In the genomic region with DNA sequence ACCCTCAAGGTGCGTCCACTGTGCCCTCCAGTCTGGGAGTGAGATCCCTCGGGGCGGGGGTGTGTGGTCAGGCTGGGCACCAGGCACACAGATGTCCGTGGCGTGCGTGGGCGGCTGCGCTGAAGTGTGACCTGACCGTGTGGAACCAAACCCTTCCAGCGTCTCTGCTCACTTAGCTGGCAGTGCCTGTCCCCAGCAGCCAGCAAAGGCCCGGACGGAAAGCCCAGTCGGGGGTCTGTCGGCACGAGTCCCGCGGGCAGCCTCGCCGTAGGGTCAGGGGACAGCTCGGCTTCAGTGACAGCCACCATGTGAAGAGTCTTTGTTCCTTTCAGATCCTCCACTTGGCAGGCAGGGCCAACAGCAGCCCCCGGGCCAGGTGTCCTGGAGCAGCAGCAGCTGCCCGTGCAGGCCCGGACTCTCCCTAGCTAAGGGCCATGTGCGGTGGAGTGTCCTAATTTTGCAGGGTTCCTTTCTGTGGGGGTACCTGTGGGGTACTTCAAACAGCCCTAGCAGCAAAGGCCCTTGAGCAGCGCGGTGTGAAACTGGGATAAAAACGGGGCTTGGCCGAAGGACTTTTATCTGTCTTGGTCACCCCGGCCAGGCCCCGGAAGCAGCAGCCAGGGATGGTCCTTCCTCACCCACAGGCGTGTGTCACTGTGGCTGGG, we compare ENCODE assay signal across 1 cellular context.
TF ChIP-seq lines count a peak whose summit lies in the region.

No MANE protein-coding gene starts in this region.

TF ChIP-seq in GM23338, 12 proteins besides CTCF, POLR2A, EP300 and RAD21 (continued from another document):
- TF ChIP-seq, protein P1, sequence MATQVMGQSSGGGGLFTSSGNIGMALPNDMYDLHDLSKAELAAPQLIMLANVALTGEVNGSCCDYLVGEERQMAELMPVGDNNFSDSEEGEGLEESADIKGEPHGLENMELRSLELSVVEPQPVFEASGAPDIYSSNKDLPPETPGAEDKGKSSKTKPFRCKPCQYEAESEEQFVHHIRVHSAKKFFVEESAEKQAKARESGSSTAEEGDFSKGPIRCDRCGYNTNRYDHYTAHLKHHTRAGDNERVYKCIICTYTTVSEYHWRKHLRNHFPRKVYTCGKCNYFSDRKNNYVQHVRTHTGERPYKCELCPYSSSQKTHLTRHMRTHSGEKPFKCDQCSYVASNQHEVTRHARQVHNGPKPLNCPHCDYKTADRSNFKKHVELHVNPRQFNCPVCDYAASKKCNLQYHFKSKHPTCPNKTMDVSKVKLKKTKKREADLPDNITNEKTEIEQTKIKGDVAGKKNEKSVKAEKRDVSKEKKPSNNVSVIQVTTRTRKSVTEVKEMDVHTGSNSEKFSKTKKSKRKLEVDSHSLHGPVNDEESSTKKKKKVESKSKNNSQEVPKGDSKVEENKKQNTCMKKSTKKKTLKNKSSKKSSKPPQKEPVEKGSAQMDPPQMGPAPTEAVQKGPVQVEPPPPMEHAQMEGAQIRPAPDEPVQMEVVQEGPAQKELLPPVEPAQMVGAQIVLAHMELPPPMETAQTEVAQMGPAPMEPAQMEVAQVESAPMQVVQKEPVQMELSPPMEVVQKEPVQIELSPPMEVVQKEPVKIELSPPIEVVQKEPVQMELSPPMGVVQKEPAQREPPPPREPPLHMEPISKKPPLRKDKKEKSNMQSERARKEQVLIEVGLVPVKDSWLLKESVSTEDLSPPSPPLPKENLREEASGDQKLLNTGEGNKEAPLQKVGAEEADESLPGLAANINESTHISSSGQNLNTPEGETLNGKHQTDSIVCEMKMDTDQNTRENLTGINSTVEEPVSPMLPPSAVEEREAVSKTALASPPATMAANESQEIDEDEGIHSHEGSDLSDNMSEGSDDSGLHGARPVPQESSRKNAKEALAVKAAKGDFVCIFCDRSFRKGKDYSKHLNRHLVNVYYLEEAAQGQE (IDR thresholded peaks at IDR 0.05; ENCODE audit: unreplicated experiment) = no peak
- TF ChIP-seq NANOG (IDR thresholded peaks at IDR 0.05; ENCODE audit: borderline replicate concordance) (no peak), POLR2AphosphoS5 (IDR thresholded peaks at IDR 0.05; ENCODE audit: low read depth) (no peak), JUNB (IDR thresholded peaks at IDR 0.05; ENCODE audit: unreplicated experiment) (no peak), STAT1 (IDR thresholded peaks at IDR 0.05; ENCODE audit: unreplicated experiment) (no peak)
- TF ChIP-seq, protein P2, sequence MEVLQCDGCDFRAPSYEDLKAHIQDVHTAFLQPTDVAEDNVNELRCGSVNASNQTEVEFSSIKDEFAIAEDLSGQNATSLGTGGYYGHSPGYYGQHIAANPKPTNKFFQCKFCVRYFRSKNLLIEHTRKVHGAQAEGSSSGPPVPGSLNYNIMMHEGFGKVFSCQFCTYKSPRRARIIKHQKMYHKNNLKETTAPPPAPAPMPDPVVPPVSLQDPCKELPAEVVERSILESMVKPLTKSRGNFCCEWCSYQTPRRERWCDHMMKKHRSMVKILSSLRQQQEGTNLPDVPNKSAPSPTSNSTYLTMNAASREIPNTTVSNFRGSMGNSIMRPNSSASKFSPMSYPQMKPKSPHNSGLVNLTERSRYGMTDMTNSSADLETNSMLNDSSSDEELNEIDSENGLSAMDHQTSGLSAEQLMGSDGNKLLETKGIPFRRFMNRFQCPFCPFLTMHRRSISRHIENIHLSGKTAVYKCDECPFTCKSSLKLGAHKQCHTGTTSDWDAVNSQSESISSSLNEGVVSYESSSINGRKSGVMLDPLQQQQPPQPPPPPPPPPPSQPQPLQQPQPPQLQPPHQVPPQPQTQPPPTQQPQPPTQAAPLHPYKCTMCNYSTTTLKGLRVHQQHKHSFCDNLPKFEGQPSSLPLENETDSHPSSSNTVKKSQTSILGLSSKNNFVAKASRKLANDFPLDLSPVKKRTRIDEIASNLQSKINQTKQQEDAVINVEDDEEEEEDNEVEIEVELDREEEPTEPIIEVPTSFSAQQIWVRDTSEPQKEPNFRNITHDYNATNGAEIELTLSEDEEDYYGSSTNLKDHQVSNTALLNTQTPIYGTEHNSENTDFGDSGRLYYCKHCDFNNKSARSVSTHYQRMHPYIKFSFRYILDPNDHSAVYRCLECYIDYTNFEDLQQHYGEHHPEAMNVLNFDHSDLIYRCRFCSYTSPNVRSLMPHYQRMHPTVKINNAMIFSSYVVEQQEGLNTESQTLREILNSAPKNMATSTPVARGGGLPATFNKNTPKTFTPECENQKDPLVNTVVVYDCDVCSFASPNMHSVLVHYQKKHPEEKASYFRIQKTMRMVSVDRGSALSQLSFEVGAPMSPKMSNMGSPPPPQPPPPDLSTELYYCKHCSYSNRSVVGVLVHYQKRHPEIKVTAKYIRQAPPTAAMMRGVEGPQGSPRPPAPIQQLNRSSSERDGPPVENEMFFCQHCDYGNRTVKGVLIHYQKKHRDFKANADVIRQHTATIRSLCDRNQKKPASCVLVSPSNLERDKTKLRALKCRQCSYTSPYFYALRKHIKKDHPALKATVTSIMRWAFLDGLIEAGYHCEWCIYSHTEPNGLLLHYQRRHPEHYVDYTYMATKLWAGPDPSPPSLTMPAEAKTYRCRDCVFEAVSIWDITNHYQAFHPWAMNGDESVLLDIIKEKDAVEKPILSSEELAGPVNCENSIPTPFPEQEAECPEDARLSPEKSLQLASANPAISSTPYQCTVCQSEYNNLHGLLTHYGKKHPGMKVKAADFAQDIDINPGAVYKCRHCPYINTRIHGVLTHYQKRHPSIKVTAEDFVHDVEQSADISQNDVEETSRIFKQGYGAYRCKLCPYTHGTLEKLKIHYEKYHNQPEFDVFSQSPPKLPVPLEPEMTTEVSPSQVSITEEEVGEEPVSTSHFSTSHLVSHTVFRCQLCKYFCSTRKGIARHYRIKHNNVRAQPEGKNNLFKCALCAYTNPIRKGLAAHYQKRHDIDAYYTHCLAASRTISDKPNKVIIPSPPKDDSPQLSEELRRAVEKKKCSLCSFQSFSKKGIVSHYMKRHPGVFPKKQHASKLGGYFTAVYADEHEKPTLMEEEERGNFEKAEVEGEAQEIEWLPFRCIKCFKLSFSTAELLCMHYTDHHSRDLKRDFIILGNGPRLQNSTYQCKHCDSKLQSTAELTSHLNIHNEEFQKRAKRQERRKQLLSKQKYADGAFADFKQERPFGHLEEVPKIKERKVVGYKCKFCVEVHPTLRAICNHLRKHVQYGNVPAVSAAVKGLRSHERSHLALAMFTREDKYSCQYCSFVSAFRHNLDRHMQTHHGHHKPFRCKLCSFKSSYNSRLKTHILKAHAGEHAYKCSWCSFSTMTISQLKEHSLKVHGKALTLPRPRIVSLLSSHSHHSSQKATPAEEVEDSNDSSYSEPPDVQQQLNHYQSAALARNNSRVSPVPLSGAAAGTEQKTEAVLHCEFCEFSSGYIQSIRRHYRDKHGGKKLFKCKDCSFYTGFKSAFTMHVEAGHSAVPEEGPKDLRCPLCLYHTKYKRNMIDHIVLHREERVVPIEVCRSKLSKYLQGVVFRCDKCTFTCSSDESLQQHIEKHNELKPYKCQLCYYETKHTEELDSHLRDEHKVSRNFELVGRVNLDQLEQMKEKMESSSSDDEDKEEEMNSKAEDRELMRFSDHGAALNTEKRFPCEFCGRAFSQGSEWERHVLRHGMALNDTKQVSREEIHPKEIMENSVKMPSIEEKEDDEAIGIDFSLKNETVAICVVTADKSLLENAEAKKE (CRISPR knock-in tag; IDR thresholded peaks at IDR 0.05) = no peak
- TF ChIP-seq, protein P3, sequence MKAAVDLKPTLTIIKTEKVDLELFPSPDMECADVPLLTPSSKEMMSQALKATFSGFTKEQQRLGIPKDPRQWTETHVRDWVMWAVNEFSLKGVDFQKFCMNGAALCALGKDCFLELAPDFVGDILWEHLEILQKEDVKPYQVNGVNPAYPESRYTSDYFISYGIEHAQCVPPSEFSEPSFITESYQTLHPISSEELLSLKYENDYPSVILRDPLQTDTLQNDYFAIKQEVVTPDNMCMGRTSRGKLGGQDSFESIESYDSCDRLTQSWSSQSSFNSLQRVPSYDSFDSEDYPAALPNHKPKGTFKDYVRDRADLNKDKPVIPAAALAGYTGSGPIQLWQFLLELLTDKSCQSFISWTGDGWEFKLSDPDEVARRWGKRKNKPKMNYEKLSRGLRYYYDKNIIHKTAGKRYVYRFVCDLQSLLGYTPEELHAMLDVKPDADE (IDR thresholded peaks at IDR 0.05) = no peak
TF ChIP-seq in GM23338: peak in this region for 0.
